Comparison of ENCODE assay signal across 1 cellular context in genomic region chr12:12725086-12725955, GRCh38.
A peak's percentile ranks its signal among the peaks of the same experiment; 100 is the strongest.
TF ChIP-seq lines count a peak whose summit lies in the region.

No MANE protein-coding gene starts in this region.

TF ChIP-seq in HepG2, 621 proteins besides CTCF, POLR2A, EP300 and RAD21 (continued from another document and continues in another):
- TF ChIP-seq HNF1A (IDR thresholded peaks at IDR 0.05; ENCODE audit: low read depth) (no peak), HNF1A (CRISPR knock-in tag; IDR thresholded peaks at IDR 0.05; ENCODE audit: borderline replicate concordance) (no peak), NR2F6 (IDR thresholded peaks at IDR 0.05) (peak; percentile 61), NR2F6 (CRISPR knock-in tag; IDR thresholded peaks at IDR 0.05) (no peak), ATF1 (CRISPR knock-in tag; IDR thresholded peaks at IDR 0.05) (no peak), CREB3 (CRISPR knock-in tag; IDR thresholded peaks at IDR 0.05) (no peak; the same call in 1 of the 2 replicates), ZFP41 (CRISPR knock-in tag; IDR thresholded peaks at IDR 0.05; ENCODE audit: borderline replicate concordance) (0 out of 2 replicates have a peak, but pooled peaks have one; percentile 47), FOXP1 (IDR thresholded peaks at IDR 0.05) (no peak), FOXP1 (CRISPR knock-in tag; IDR thresholded peaks at IDR 0.05) (peak; percentile 35; the same call in 1 of the 2 replicates), ATF2 (CRISPR knock-in tag; IDR thresholded peaks at IDR 0.05) (peak; percentile 49; the same call in 1 of the 2 replicates), BCL6 (CRISPR knock-in tag; IDR thresholded peaks at IDR 0.05) (no peak), MXD4 (CRISPR knock-in tag; IDR thresholded peaks at IDR 0.05) (no peak; the same call in 1 of the 2 replicates), ZBTB21 (CRISPR knock-in tag; IDR thresholded peaks at IDR 0.05) (no peak), SP5 (CRISPR knock-in tag; IDR thresholded peaks at IDR 0.05; ENCODE audit: borderline replicate concordance, low read depth) (0 out of 2 replicates have a peak, but pooled peaks have one; percentile 14), ATF6 (CRISPR knock-in tag; conservative IDR thresholded peaks at IDR 0.05) (no peak), STAT6 (CRISPR knock-in tag; IDR thresholded peaks at IDR 0.05; ENCODE audit: borderline replicate concordance) (no peak), NFAT5 (CRISPR knock-in tag; IDR thresholded peaks at IDR 0.05) (0 out of 2 replicates have a peak, but pooled peaks have one; percentile 53), MBNL3 (CRISPR knock-in tag; conservative IDR thresholded peaks at IDR 0.05) (no peak), ZNF225 (CRISPR knock-in tag; IDR thresholded peaks at IDR 0.05) (peak; percentile 55; the same call in 1 of the 2 replicates), ZNF510 (CRISPR knock-in tag; IDR thresholded peaks at IDR 0.05; ENCODE audit: low read depth) (no peak), KDM4B (CRISPR knock-in tag; IDR thresholded peaks at IDR 0.05) (no peak), ZSCAN20 (CRISPR knock-in tag; IDR thresholded peaks at IDR 0.05; ENCODE audit: borderline replicate concordance) (no peak), U2AF2 (IDR thresholded peaks at IDR 0.05; ENCODE audit: low read depth, low read length) (0 out of 2 replicates have a peak, but pooled peaks have one; percentile 48), ZNF780A (CRISPR knock-in tag; IDR thresholded peaks at IDR 0.05) (peak; percentile 55), NFE2 (CRISPR knock-in tag; IDR thresholded peaks at IDR 0.05) (no peak), ZNF367 (CRISPR knock-in tag; IDR thresholded peaks at IDR 0.05; ENCODE audit: borderline replicate concordance) (no peak), ZNF589 (CRISPR knock-in tag; conservative IDR thresholded peaks at IDR 0.05) (no peak), JUND (CRISPR knock-in tag; IDR thresholded peaks at IDR 0.05) (no peak), ZNF768 (CRISPR knock-in tag; IDR thresholded peaks at IDR 0.05) (0 out of 2 replicates have a peak, but pooled peaks have one; percentile 6), SNAPC2 (CRISPR knock-in tag; IDR thresholded peaks at IDR 0.05) (0 out of 2 replicates have a peak, but pooled peaks have one; percentile 25), KAT8 (CRISPR knock-in tag; IDR thresholded peaks at IDR 0.05) (no peak), MAFK (conservative IDR thresholded peaks at IDR 0.05 in 1 of 2, IDR thresholded peaks at IDR 0.05 in 1 of 2; ENCODE audit: low read length in 2 of 2) (no peak), ZZZ3 (CRISPR knock-in tag; IDR thresholded peaks at IDR 0.05; ENCODE audit: borderline replicate concordance) (no peak), ZMAT3 (CRISPR knock-in tag; conservative IDR thresholded peaks at IDR 0.05) (no peak), ZBTB42 (CRISPR knock-in tag; IDR thresholded peaks at IDR 0.05) (no peak)
- TF ChIP-seq, protein P1, sequence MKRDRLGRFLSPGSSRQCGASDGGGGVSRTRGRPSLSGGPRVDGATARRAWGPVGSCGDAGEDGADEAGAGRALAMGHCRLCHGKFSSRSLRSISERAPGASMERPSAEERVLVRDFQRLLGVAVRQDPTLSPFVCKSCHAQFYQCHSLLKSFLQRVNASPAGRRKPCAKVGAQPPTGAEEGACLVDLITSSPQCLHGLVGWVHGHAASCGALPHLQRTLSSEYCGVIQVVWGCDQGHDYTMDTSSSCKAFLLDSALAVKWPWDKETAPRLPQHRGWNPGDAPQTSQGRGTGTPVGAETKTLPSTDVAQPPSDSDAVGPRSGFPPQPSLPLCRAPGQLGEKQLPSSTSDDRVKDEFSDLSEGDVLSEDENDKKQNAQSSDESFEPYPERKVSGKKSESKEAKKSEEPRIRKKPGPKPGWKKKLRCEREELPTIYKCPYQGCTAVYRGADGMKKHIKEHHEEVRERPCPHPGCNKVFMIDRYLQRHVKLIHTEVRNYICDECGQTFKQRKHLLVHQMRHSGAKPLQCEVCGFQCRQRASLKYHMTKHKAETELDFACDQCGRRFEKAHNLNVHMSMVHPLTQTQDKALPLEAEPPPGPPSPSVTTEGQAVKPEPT (CRISPR knock-in tag; IDR thresholded peaks at IDR 0.05; ENCODE audit: low read depth) = peak; percentile 100
- TF ChIP-seq, protein P2, sequence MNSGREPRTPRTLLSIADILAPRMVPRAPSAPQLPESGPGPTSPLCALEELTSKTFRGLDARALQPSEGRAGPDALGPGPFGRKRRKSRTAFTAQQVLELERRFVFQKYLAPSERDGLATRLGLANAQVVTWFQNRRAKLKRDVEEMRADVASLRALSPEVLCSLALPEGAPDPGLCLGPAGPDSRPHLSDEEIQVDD (CRISPR knock-in tag; IDR thresholded peaks at IDR 0.05; ENCODE audit: borderline replicate concordance) = no peak
